22 cellular contexts compared by ENCODE assay signal in genomic region chr12:104547239-104547638, GRCh38.
A peak's percentile ranks its signal among the peaks of the same experiment; 100 is the strongest.
DNase-seq lines count a peak whose midpoint lies in the region; ATAC-seq and TF ChIP-seq lines count a peak whose summit lies in the region.
"Had no signal": no experiment of that assay in that cellular context is flagged by ENCODE, and none has a peak within 500 bp of the region (broad histone marks: within the 10 kb centered on the region; RNA-seq: fewer than 3 reads in every experiment).

No MANE protein-coding gene starts in this region.

- peak overlapping the region in 8 of 11 experiments; percentile 3 to 54 (median 50); a peak in 11 of 22 replicates for H3K27ac ChIP-seq in BLaER1 treated with 17β-estradiol and CSF1 and Interleukin-3, amounts not matched to agents 10 nM and 100 nM
- no peak overlapping the region; the same call in 1 of the 2 replicates for H3K27ac ChIP-seq in DND-41 (ENCODE audit: low read length)
- H3K27ac ChIP-seq: KMS-11, PC-9, uterus had no signal

- peak overlapping the region; percentile 37 for H3K27ac Mint-ChIP-seq in T-helper 17 cell
- H3K27ac Mint-ChIP-seq in natural killer cell treated with Interleukin-12 subunit alpha and Interleukin-12 subunit beta and Interleukin-15 and Interleukin-18, amount 100 ng/mL, for 72 hours = peak overlapping the region; percentile 12 to 21
- H3K27ac Mint-ChIP-seq: activated CD8-positive, alpha-beta T cell treated with anti-CD3 and anti-CD28 coated beads, Interleukin-2, amount 10 ng/mL, durations not matched to agents 7 days and 5 days; activated naive CD8-positive, alpha-beta T cell treated with anti-CD3 and anti-CD28 coated beads, Interleukin-2, amount 10 ng/mL, durations not matched to agents 7 days and 5 days; T-helper 1 cell treated with Interleukin-12 subunit alpha and Interleukin-12 subunit beta and Interleukin-4 antibody, amounts not matched to agents 30 μg/mL and 1 μg/mL, for 36 hours had no signal

- H3K27me3 ChIP-seq in BLaER1 treated with 17β-estradiol and CSF1 and Interleukin-3, amounts not matched to agents 10 nM and 100 nM = no peaks in the 10 kb centered on the region
- H3K27me3 ChIP-seq in DND-41 (ENCODE audit: insufficient read depth, low read length, poor library complexity) = no peaks in the 10 kb centered on the region
- no peaks in the 10 kb centered on the region for H3K27me3 ChIP-seq in BE2C
- H3K27me3 ChIP-seq: uterus had no signal

- H3K9me3 Mint-ChIP-seq in natural killer cell treated with Interleukin-12 subunit alpha and Interleukin-12 subunit beta and Interleukin-15 and Interleukin-18, amount 100 ng/mL, for 72 hours = peaks cover 6% of the 10 kb centered on the region

- no peak for DNase-seq in DND-41
- no peak for DNase-seq in T-helper 17 cell
- no peak for DNase-seq in natural killer cell treated with Interleukin-12 subunit alpha and Interleukin-12 subunit beta and Interleukin-15 and Interleukin-18, amount 100 ng/mL, for 72 hours (ENCODE audit: low spot score)
- no peak for DNase-seq in T1000 (lab: John Stamatoyannopoulos, UW)
- DNase-seq in BE2C = no peak
- no peak for DNase-seq in HuH-7.5 (ENCODE audit: low spot score)
- DNase-seq: activated CD8-positive, alpha-beta T cell treated with anti-CD3 and anti-CD28 coated beads, Interleukin-2, amount 10 ng/mL, durations not matched to agents 7 days and 5 days; activated naive CD8-positive, alpha-beta T cell treated with anti-CD3 and anti-CD28 coated beads, Interleukin-2, amount 10 ng/mL, durations not matched to agents 7 days and 5 days; activated T-cell treated with anti-CD3 and anti-CD28 coated beads, Interleukin-2, amount 50 U/mL, for 4 hours; GOT3; naive thymus-derived CD4-positive, alpha-beta T cell; NCI-H2029 treated with DMSO at 0.1 percent for 48 hours; NCI-H82; PC-9; SIG-M5; stimulated activated CD4-positive, alpha-beta T cell treated with anti-CD3 and anti-CD28 coated beads, Interleukin-4, amount 100 ng/mL, for 24 hours; uterus had no signal

- H3K4me2 ChIP-seq in BLaER1 treated with 17β-estradiol and CSF1 and Interleukin-3, amounts not matched to agents 10 nM and 100 nM = peak overlapping the region in 8 of 11 experiments; percentile 53 to 73 (median 62); a peak in 14 of 22 replicates
- no peak overlapping the region for H3K4me2 ChIP-seq in DND-41 (ENCODE audit: insufficient read depth, low read length)
- H3K4me2 ChIP-seq: KMS-11, PC-9 had no signal

- ATAC-seq in DND-41 (ENCODE audit: insufficient read depth, low read depth) = 0 out of 3 replicates have a peak, but pooled peaks have one; percentile 10
- ATAC-seq in T-helper 17 cell = no peak
- ATAC-seq in natural killer cell treated with Interleukin-12 subunit alpha and Interleukin-12 subunit beta and Interleukin-15 and Interleukin-18, amount 100 ng/mL, for 72 hours = no peak
- ATAC-seq in HG03039 (IDR thresholded peaks at IDR 0.05; ENCODE audit: unreplicated experiment) = no peak
- ATAC-seq: activated CD8-positive, alpha-beta T cell treated with anti-CD3 and anti-CD28 coated beads, Interleukin-2, amount 10 ng/mL, durations not matched to agents 7 days and 5 days; activated T-cell treated with anti-CD3 and anti-CD28 coated beads, Interleukin-2, amount 50 U/mL, for 4 hours had no signal

- H3K9me3 ChIP-seq in BLaER1 treated with 17β-estradiol and CSF1 and Interleukin-3, amounts not matched to agents 10 nM and 100 nM (replicated peaks in 1 of 11) = peaks cover 0 to 29% (median 10%) of the 10 kb centered on the region in 11 experiments; a peak in 16 of 22 replicates
- H3K9me3 ChIP-seq in DND-41 (ENCODE audit: insufficient read depth, low read length, severe bottlenecking) (no peaks in the 10 kb centered on the region), T-helper 17 cell (ENCODE audit: control insufficient read depth, low read length, poor library complexity, severe bottlenecking) (no peaks in the 10 kb centered on the region), BE2C (no peaks in the 10 kb centered on the region)
- H3K9me3 ChIP-seq: uterus had no signal

- TF ChIP-seq CTCF in DND-41 (IDR thresholded peaks at IDR 0.05; ENCODE audit: borderline replicate concordance, extremely low read depth, low read length, poor library complexity, severe bottlenecking) (no peak), BE2C (IDR thresholded peaks at IDR 0.05; ENCODE audit: low read depth, low read length) (no peak)

- H3K4me1 Mint-ChIP-seq in T-helper 17 cell = peaks cover 54% of the 10 kb centered on the region
- H3K4me1 Mint-ChIP-seq in natural killer cell treated with Interleukin-12 subunit alpha and Interleukin-12 subunit beta and Interleukin-15 and Interleukin-18, amount 100 ng/mL, for 72 hours (ENCODE audit: low read depth in 2 of 2) = peaks cover 75 to 78% of the 10 kb centered on the region in 2 donors

- no peaks in the 10 kb centered on the region for H3K27me3 Mint-ChIP-seq in T-helper 17 cell
- no peaks in the 10 kb centered on the region for H3K27me3 Mint-ChIP-seq in natural killer cell treated with Interleukin-12 subunit alpha and Interleukin-12 subunit beta and Interleukin-15 and Interleukin-18, amount 100 ng/mL, for 72 hours
- H3K27me3 Mint-ChIP-seq: activated naive CD8-positive, alpha-beta T cell treated with anti-CD3 and anti-CD28 coated beads, Interleukin-2, amount 10 ng/mL, durations not matched to agents 7 days and 5 days; brain; naive thymus-derived CD4-positive, alpha-beta T cell had no signal

- peaks cover 37 to 93% (median 80%) of the 10 kb centered on the region in 11 experiments; a peak in 20 of 22 replicates for H4K20me1 ChIP-seq in BLaER1 treated with 17β-estradiol and CSF1 and Interleukin-3, amounts not matched to agents 10 nM and 100 nM
- H4K20me1 ChIP-seq in DND-41 (ENCODE audit: insufficient read depth, low read length) = peaks cover 95% of the 10 kb centered on the region

- H3K4me1 ChIP-seq in BLaER1 treated with 17β-estradiol and CSF1 and Interleukin-3, amounts not matched to agents 10 nM and 100 nM = peaks cover 36 to 57% (median 47%) of the 10 kb centered on the region in 10 experiments
- H3K4me1 ChIP-seq in DND-41 (ENCODE audit: insufficient read depth, low read length) (0 out of 2 replicates have a peak, but pooled peaks cover 4% of the 10 kb centered on the region), BE2C (peaks cover 2% of the 10 kb centered on the region; the same call in 1 of the 2 replicates)
- H3K4me1 ChIP-seq: uterus had no signal

- H3K79me2 ChIP-seq in DND-41 (ENCODE audit: insufficient read depth, low read length) = peaks cover 100% of the 10 kb centered on the region

- H3K4me3 ChIP-seq in BLaER1 treated with 17β-estradiol and CSF1 and Interleukin-3, amounts not matched to agents 10 nM and 100 nM = no peak overlapping the region
- H3K4me3 ChIP-seq in DND-41 (ENCODE audit: low read depth in 1 of 2, low read length in 2 of 2) (no peak overlapping the region), BE2C (ENCODE audit: low read depth, low read length) (no peak overlapping the region)
- H3K4me3 ChIP-seq: PC-9, uterus had no signal

- H2AFZ ChIP-seq in DND-41 (ENCODE audit: low read depth, low read length) = no peak overlapping the region
- H2AFZ ChIP-seq: PC-9 had no signal

- no peaks in the 10 kb centered on the region for H3K36me3 Mint-ChIP-seq in T-helper 17 cell (ENCODE audit: low read depth)
- H3K36me3 Mint-ChIP-seq in natural killer cell treated with Interleukin-12 subunit alpha and Interleukin-12 subunit beta and Interleukin-15 and Interleukin-18, amount 100 ng/mL, for 72 hours = peaks cover 20% of the 10 kb centered on the region

- H3K9ac ChIP-seq in BLaER1 treated with 17β-estradiol and CSF1 and Interleukin-3, amounts not matched to agents 10 nM and 100 nM = peak overlapping the region in 2 of 11 experiments; percentile 1 to 6; a peak in 2 of 22 replicates
- H3K9ac ChIP-seq in DND-41 (ENCODE audit: low read depth, low read length) = no peak overlapping the region
- H3K9ac ChIP-seq: KMS-11 had no signal

- no peak overlapping the region for H3K4me3 Mint-ChIP-seq in T-helper 17 cell
- H3K4me3 Mint-ChIP-seq in natural killer cell treated with Interleukin-12 subunit alpha and Interleukin-12 subunit beta and Interleukin-15 and Interleukin-18, amount 100 ng/mL, for 72 hours = no peak overlapping the region
- H3K4me3 Mint-ChIP-seq: activated CD8-positive, alpha-beta T cell treated with anti-CD3 and anti-CD28 coated beads, Interleukin-2, amount 10 ng/mL, durations not matched to agents 7 days and 5 days; activated naive CD8-positive, alpha-beta T cell treated with anti-CD3 and anti-CD28 coated beads, Interleukin-2, amount 10 ng/mL, durations not matched to agents 7 days and 5 days; activated T-cell treated with anti-CD3 and anti-CD28 coated beads, Interleukin-2, amount 50 U/mL, for 4 hours; naive thymus-derived CD4-positive, alpha-beta T cell; T-helper 1 cell treated with Interleukin-12 subunit alpha and Interleukin-12 subunit beta and Interleukin-4 antibody, amounts not matched to agents 30 μg/mL and 1 μg/mL, for 36 hours had no signal

- H3K36me3 ChIP-seq in BLaER1 treated with 17β-estradiol and CSF1 and Interleukin-3, amounts not matched to agents 10 nM and 100 nM = peaks cover 0 to 52% (median 45%) of the 10 kb centered on the region in 11 experiments; a peak in 20 of 22 replicates
- H3K36me3 ChIP-seq in DND-41 (ENCODE audit: insufficient read depth, low read length) (peaks cover 52% of the 10 kb centered on the region), BE2C (no peaks in the 10 kb centered on the region)
- H3K36me3 ChIP-seq: uterus had no signal
